Comparison of ENCODE assay signal across 1 cellular context in genomic region chr6:107106165-107106564, GRCh38.
TF ChIP-seq lines count a peak whose summit lies in the region.

No MANE protein-coding gene starts in this region.

TF ChIP-seq in H1, 55 proteins besides CTCF, POLR2A, EP300 and RAD21:
- TF ChIP-seq PHF8 (conservative IDR thresholded peaks at IDR 0.05; ENCODE audit: low read depth, low read length) (no peak), SIRT6 (IDR thresholded peaks at IDR 0.05; ENCODE audit: low read length) (no peak), POLR2AphosphoS5 (IDR thresholded peaks at IDR 0.05; ENCODE audit: low read depth, low read length) (0 out of 2 replicates have a peak, but pooled peaks have one; percentile 35)
- TF ChIP-seq, protein P1, sequence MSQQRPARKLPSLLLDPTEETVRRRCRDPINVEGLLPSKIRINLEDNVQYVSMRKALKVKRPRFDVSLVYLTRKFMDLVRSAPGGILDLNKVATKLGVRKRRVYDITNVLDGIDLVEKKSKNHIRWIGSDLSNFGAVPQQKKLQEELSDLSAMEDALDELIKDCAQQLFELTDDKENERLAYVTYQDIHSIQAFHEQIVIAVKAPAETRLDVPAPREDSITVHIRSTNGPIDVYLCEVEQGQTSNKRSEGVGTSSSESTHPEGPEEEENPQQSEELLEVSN (IDR thresholded peaks at IDR 0.05), result no peak
TF ChIP-seq in H1: peak in this region for 1.
